Comparison of ENCODE assay signal across 1 cellular context in genomic region chr14:91315844-91316267, GRCh38.
TF ChIP-seq lines count a peak whose summit lies in the region.

No MANE protein-coding gene starts in this region.

TF ChIP-seq in GM23338, 12 proteins besides CTCF, POLR2A, EP300 and RAD21 (continued from another document):
- TF ChIP-seq REST (IDR thresholded peaks at IDR 0.05; ENCODE audit: unreplicated experiment) (no peak), STAT1 (IDR thresholded peaks at IDR 0.05; ENCODE audit: unreplicated experiment) (no peak), CREB1 (CRISPR knock-in tag; IDR thresholded peaks at IDR 0.05; ENCODE audit: low read depth) (no peak), ZNF114 (CRISPR knock-in tag; IDR thresholded peaks at IDR 0.05) (no peak), JUNB (IDR thresholded peaks at IDR 0.05; ENCODE audit: unreplicated experiment) (no peak), NANOG (IDR thresholded peaks at IDR 0.05; ENCODE audit: borderline replicate concordance) (no peak)
